ENCODE assay signal across 11 cellular contexts in genomic region chr3:39192490-39193092, GRCh38. TPM values are rescaled to one million over a fixed set of nuclear protein-coding genes. Genes with fewer than 3 reads are reported as not detected.
DNase-seq lines count a peak whose midpoint lies in the region; ATAC-seq and TF ChIP-seq lines count a peak whose summit lies in the region.
"Had no signal": no experiment of that assay in that cellular context is flagged by ENCODE, and none has a peak within 500 bp of the region (broad histone marks: within the 10 kb centered on the region; RNA-seq: fewer than 3 reads in every experiment).

Gene XIRP1, minus strand, starts transcription at chr3:39192595. Its CDS starts 3,150 bp downstream, at chr3:39189445.

- TF ChIP-seq POLR2A in erythroblast (IDR thresholded peaks at IDR 0.05; ENCODE audit: low read length) = no peak

- no peaks in the 10 kb centered on the region for H3K36me3 Mint-ChIP-seq in activated CD4-positive, alpha-beta memory T cell treated with anti-CD3 and anti-CD28 coated beads, Interleukin-2, amount 10 ng/mL, durations not matched to agents 7 days and 5 days (ENCODE audit: low read depth)
- H3K36me3 Mint-ChIP-seq: IgD-negative memory B cell had no signal

- peaks cover 18% of the 10 kb centered on the region for H3K27me3 Mint-ChIP-seq in activated CD4-positive, alpha-beta memory T cell treated with anti-CD3 and anti-CD28 coated beads, Interleukin-2, amount 10 ng/mL, durations not matched to agents 7 days and 5 days

- no peaks in the 10 kb centered on the region for H3K9me3 Mint-ChIP-seq in activated CD4-positive, alpha-beta memory T cell treated with anti-CD3 and anti-CD28 coated beads, Interleukin-2, amount 10 ng/mL, durations not matched to agents 7 days and 5 days
- H3K9me3 Mint-ChIP-seq: IgD-negative memory B cell had no signal

- POLR2A ChIA-PET in activated CD4-positive, alpha-beta memory T cell treated with anti-CD3 and anti-CD28 coated beads, Interleukin-2, amount 10 ng/mL, durations not matched to agents 7 days and 5 days (lab: Charles Lee) = interaction anchor here (0.6 to 6.0 kb wide), 3 partner anchors 64 to 696 kb away, joined by 3 to 39 read pairs (median 5); partner anchors contain the start of gene EXOG

- CTCF ChIA-PET in activated CD4-positive, alpha-beta memory T cell treated with anti-CD3 and anti-CD28 coated beads, Interleukin-2, amount 10 ng/mL, durations not matched to agents 7 days and 5 days (lab: Charles Lee) = interaction anchor here (1.4 to 18.5 kb wide), 6 partner anchors 13 to 186 kb away, joined by 4 to 633 read pairs (median 12); partner anchors contain the start of gene CX3CR1

- peaks cover 13% of the 10 kb centered on the region for H3K4me1 Mint-ChIP-seq in activated CD4-positive, alpha-beta memory T cell treated with anti-CD3 and anti-CD28 coated beads, Interleukin-2, amount 10 ng/mL, durations not matched to agents 7 days and 5 days

- no peak for DNase-seq in activated CD4-positive, alpha-beta memory T cell treated with anti-CD3 and anti-CD28 coated beads, Interleukin-2, amount 10 ng/mL, durations not matched to agents 7 days and 5 days
- DNase-seq in left ventricle myocardium superior = peak; percentile 74
- DNase-seq in stimulated activated CD4-positive, alpha-beta T cell treated with anti-CD3 and anti-CD28 coated beads, Interleukin-4, amount 100 ng/mL, for 24 hours = peak; percentile 50
- DNase-seq in erythroblast (lab: John Stamatoyannopoulos, UW) = no peak
- DNase-seq in AG08395 (ENCODE audit: low spot score) = no peak
- DNase-seq: NCI-H2081 had no signal

- H3K27ac Mint-ChIP-seq in activated CD4-positive, alpha-beta memory T cell treated with anti-CD3 and anti-CD28 coated beads, Interleukin-2, amount 10 ng/mL, durations not matched to agents 7 days and 5 days = peak within 1 kb of the TSS; percentile 22

- ATAC-seq in HG02610 (IDR thresholded peaks at IDR 0.05; ENCODE audit: unreplicated experiment) = peak; percentile 57
- peak; percentile 68 for ATAC-seq in left ventricle myocardium superior
- ATAC-seq in GM21515 (IDR thresholded peaks at IDR 0.05; ENCODE audit: unreplicated experiment) = no peak

- no peak within 1 kb of the TSS for H3K4me3 Mint-ChIP-seq in activated CD4-positive, alpha-beta memory T cell treated with anti-CD3 and anti-CD28 coated beads, Interleukin-2, amount 10 ng/mL, durations not matched to agents 7 days and 5 days

- intact Hi-C loops in left ventricle myocardium superior (cut with micrococcal nuclease) = loop anchor here (10.0 kb wide), 1 partner anchor 68 kb away; no protein-coding TSS in a partner anchor

RNA-seq across cellular contexts. Expression of gene XIRP1, which starts in this region (rescaled TPM):
- under 1 TPM; 0.03 to 0.05 TPM for total RNA-seq in activated CD4-positive, alpha-beta memory T cell treated with anti-CD3 and anti-CD28 coated beads, Interleukin-2, amount 10 ng/mL, durations not matched to agents 7 days and 5 days
- total RNA-seq in left ventricle myocardium superior = 263 TPM
- total RNA-seq: osteocyte, vagina had no signal

Comparison
In these comparisons a context has a peak if more than half of its experiments do, and no peak if none do; other contexts are left out.
1. RNA of gene XIRP1 (total RNA-seq): 263 TPM in left ventricle myocardium superior (single experiment); 0.03 to 0.05 TPM in activated CD4-positive, alpha-beta memory T cell treated with anti-CD3 and anti-CD28 coated beads, Interleukin-2, amount 10 ng/mL, durations not matched to agents 7 days and 5 days; every median in the first group is over 100 times any median in the second.
2. DNase-seq: peak in left ventricle myocardium superior (single experiment) and stimulated activated CD4-positive, alpha-beta T cell treated with anti-CD3 and anti-CD28 coated beads, Interleukin-4, amount 100 ng/mL, for 24 hours (single experiment); none in activated CD4-positive, alpha-beta memory T cell treated with anti-CD3 and anti-CD28 coated beads, Interleukin-2, amount 10 ng/mL, durations not matched to agents 7 days and 5 days (single experiment), erythroblast (0 of 2) and AG08395 (single experiment).